ENCODE assay signal across 8 cellular contexts in genomic region chr4:2799444-2799911, GRCh38. TPM values are rescaled to one million over a fixed set of nuclear protein-coding genes. Genes with fewer than 3 reads are reported as not detected.
DNase-seq lines count a peak whose midpoint lies in the region; ATAC-seq and TF ChIP-seq lines count a peak whose summit lies in the region.

No MANE protein-coding gene starts in this region.

- H3K4me3 ChIP-seq in right atrium auricular region (peak overlapping the region in 1 of 2 donors; percentile 30), A673 (ENCODE audit: low read depth, low read length, poor library complexity, severe bottlenecking) (no peak overlapping the region)

- H3K9me3 ChIP-seq in KOPT-K1 (ENCODE audit: insufficient read depth, low read length, poor library complexity, severe bottlenecking) (no peaks in the 10 kb centered on the region), right atrium auricular region (no peaks in the 10 kb centered on the region), A673 (ENCODE audit: low read depth, low read length, poor library complexity, severe bottlenecking) (no peaks in the 10 kb centered on the region)

- no peaks in the 10 kb centered on the region for H3K27me3 Mint-ChIP-seq in activated CD4-positive, alpha-beta memory T cell treated with anti-CD3 and anti-CD28 coated beads for 36 hours
- H3K27me3 Mint-ChIP-seq in stimulated activated naive B cell treated with anti-CD40 and anti-IgM and Interleukin-4, amounts not matched to agents 10 μg/mL and 1 μg/mL and 100 μg/mL, for 72 hours, result no peaks in the 10 kb centered on the region

- no peak for ATAC-seq in stimulated activated naive B cell treated with anti-CD40 and anti-IgM and Interleukin-4, amounts not matched to agents 10 μg/mL and 1 μg/mL and 100 μg/mL, for 72 hours (replicated peaks)

- no peak for DNase-seq in activated CD4-positive, alpha-beta memory T cell treated with anti-CD3 and anti-CD28 coated beads for 36 hours
- DNase-seq in right atrium auricular region (ENCODE audit: low spot score), result no peak
- no peak for DNase-seq in stimulated activated naive B cell treated with anti-CD40 and anti-IgM and Interleukin-4, amounts not matched to agents 10 μg/mL and 1 μg/mL and 100 μg/mL, for 72 hours
- no peak for DNase-seq in activated gamma-delta T cell treated with Interleukin-2 at 50 U/mL for 16 hours
- DNase-seq in occipital lobe (lab: John Stamatoyannopoulos, UW), result no peak
- DNase-seq in NCI-H128 (lab: John Stamatoyannopoulos, UW; ENCODE audit: unreplicated experiment), result no peak
- no peak for DNase-seq in A673 (ENCODE audit: low spot score)

- peak overlapping the region; percentile 64 for H3K4me3 Mint-ChIP-seq in activated CD4-positive, alpha-beta memory T cell treated with anti-CD3 and anti-CD28 coated beads for 36 hours
- H3K4me3 Mint-ChIP-seq in stimulated activated naive B cell treated with anti-CD40 and anti-IgM and Interleukin-4, amounts not matched to agents 10 μg/mL and 1 μg/mL and 100 μg/mL, for 72 hours, result peak overlapping the region; percentile 87 to 93

- H3K9me3 Mint-ChIP-seq in activated CD4-positive, alpha-beta memory T cell treated with anti-CD3 and anti-CD28 coated beads for 36 hours, result no peaks in the 10 kb centered on the region
- no peaks in the 10 kb centered on the region for H3K9me3 Mint-ChIP-seq in stimulated activated naive B cell treated with anti-CD40 and anti-IgM and Interleukin-4, amounts not matched to agents 10 μg/mL and 1 μg/mL and 100 μg/mL, for 72 hours

- H3K4me1 ChIP-seq in right atrium auricular region, result peaks cover 0 to 97% of the 10 kb centered on the region in 2 donors
- H3K4me1 ChIP-seq in A673 (ENCODE audit: insufficient read depth, low read length, poor library complexity, severe bottlenecking), result peaks cover 15% of the 10 kb centered on the region

- H3K4me1 Mint-ChIP-seq in activated CD4-positive, alpha-beta memory T cell treated with anti-CD3 and anti-CD28 coated beads for 36 hours (ENCODE audit: low read depth), result peaks cover 54% of the 10 kb centered on the region
- peaks cover 62 to 92% of the 10 kb centered on the region in 2 donors for H3K4me1 Mint-ChIP-seq in stimulated activated naive B cell treated with anti-CD40 and anti-IgM and Interleukin-4, amounts not matched to agents 10 μg/mL and 1 μg/mL and 100 μg/mL, for 72 hours

- intact Hi-C loops in activated CD4-positive, alpha-beta memory T cell treated with anti-CD3 and anti-CD28 coated beads for 36 hours (cut with micrococcal nuclease), result loop anchor here (5.0 kb wide), 2 partner anchors 37 to 43 kb away; partner anchors contain the start of gene ADD1
- intact Hi-C loops in A673 (cut with micrococcal nuclease; ENCODE audit: unreplicated experiment), result no loop called here

- H3K36me3 ChIP-seq in KOPT-K1 (ENCODE audit: insufficient read depth, low read length) (no peaks in the 10 kb centered on the region), right atrium auricular region (no peaks in the 10 kb centered on the region), A673 (ENCODE audit: insufficient read depth, low read length, poor library complexity, severe bottlenecking) (no peaks in the 10 kb centered on the region)

- H3K27me3 ChIP-seq in right atrium auricular region (no peaks in the 10 kb centered on the region), A673 (replicated peaks; ENCODE audit: insufficient read depth, low read depth, low read length, poor library complexity) (no peaks in the 10 kb centered on the region)

- peak overlapping the region; percentile 83 for H3K27ac Mint-ChIP-seq in activated CD4-positive, alpha-beta memory T cell treated with anti-CD3 and anti-CD28 coated beads for 36 hours
- peak overlapping the region; percentile 96 for H3K27ac Mint-ChIP-seq in stimulated activated naive B cell treated with anti-CD40 and anti-IgM and Interleukin-4, amounts not matched to agents 10 μg/mL and 1 μg/mL and 100 μg/mL, for 72 hours

- TF ChIP-seq CTCF in right atrium auricular region (IDR thresholded peaks at IDR 0.05), result no peak
- TF ChIP-seq CTCF in A673 (conservative IDR thresholded peaks at IDR 0.05; ENCODE audit: low read depth, low read length), result no peak

- POLR2A ChIA-PET in activated CD4-positive, alpha-beta memory T cell treated with anti-CD3 and anti-CD28 coated beads for 36 hours (lab: Charles Lee), result interaction anchor here (0.7 to 3.5 kb wide), 6 partner anchors 12 to 166 kb away, joined by 3 to 21 read pairs (median 3); no protein-coding TSS in a partner anchor
- POLR2A ChIA-PET in A673 (lab: Charles Lee; ENCODE audit: low non-redundant PET), result no interaction called here

- CTCF ChIA-PET in activated CD4-positive, alpha-beta memory T cell treated with anti-CD3 and anti-CD28 coated beads for 36 hours (lab: Charles Lee), result interaction anchor here (0.8 to 3.9 kb wide), 3 partner anchors 13 to 155 kb away, joined by 4 to 20 read pairs (median 4); no protein-coding TSS in a partner anchor
- CTCF ChIA-PET in A673 (lab: Charles Lee), result no interaction called here

- peak overlapping the region; percentile 68 for H3K27ac ChIP-seq in KOPT-K1 (ENCODE audit: low read depth, low read length, poor library complexity, severe bottlenecking)
- H3K27ac ChIP-seq in right atrium auricular region, result peak overlapping the region; percentile 81 to 88
- no peak overlapping the region for H3K27ac ChIP-seq in A673 (ENCODE audit: low read depth, low read length, poor library complexity, severe bottlenecking)

- H3K36me3 Mint-ChIP-seq in activated CD4-positive, alpha-beta memory T cell treated with anti-CD3 and anti-CD28 coated beads for 36 hours, result no peaks in the 10 kb centered on the region
- peaks cover 0 to 8% of the 10 kb centered on the region in 2 donors for H3K36me3 Mint-ChIP-seq in stimulated activated naive B cell treated with anti-CD40 and anti-IgM and Interleukin-4, amounts not matched to agents 10 μg/mL and 1 μg/mL and 100 μg/mL, for 72 hours

- no TSS peak for BruUV-seq in A673 (replicated peaks; lab: Mats Ljungman, UMichigan)

RNA-seq across cellular contexts. Expression of gene SH3BP2, which starts 6.6 kb away (rescaled TPM):
- total RNA-seq in activated CD4-positive, alpha-beta memory T cell treated with anti-CD3 and anti-CD28 coated beads for 36 hours, result 10 to 100 TPM; 55.9 to 62.8 TPM
- total RNA-seq in right atrium auricular region, result 10 to 100 TPM; 20.1 to 25.2 TPM
- total RNA-seq in occipital lobe, result 24.8 TPM
- total RNA-seq in A673 (2021), result 34.4 and 37.7 TPM in 2 replicates

RNA-seq across cellular contexts. Expression of gene TNIP2, which starts 43.3 kb away (rescaled TPM):
- 10 to 100 TPM; 74.2 to 77.5 TPM for total RNA-seq in activated CD4-positive, alpha-beta memory T cell treated with anti-CD3 and anti-CD28 coated beads for 36 hours
- total RNA-seq in right atrium auricular region (10 to 100 TPM; 28.0 to 45.8 TPM), occipital lobe (5.9 TPM), A673 (2021) (31.9 and 32.5 TPM in 2 replicates)

RNA-seq across cellular contexts. Expression of gene ADD1, which starts 44.2 kb away (rescaled TPM):
- total RNA-seq in activated CD4-positive, alpha-beta memory T cell treated with anti-CD3 and anti-CD28 coated beads for 36 hours, result 100 to 1,000 TPM; 212 TPM
- total RNA-seq in right atrium auricular region (100 to 1,000 TPM; 171 to 196 TPM), occipital lobe (166 TPM), A673 (2021) (232 and 237 TPM in 2 replicates)
